Comparison of ENCODE assay signal across 17 cellular contexts in genomic region chr10:11325817-11326216, GRCh38.
DNase-seq lines count a peak whose midpoint lies in the region; ATAC-seq and TF ChIP-seq lines count a peak whose summit lies in the region.
"Had no signal": no experiment of that assay in that cellular context is flagged by ENCODE, and none has a peak within 500 bp of the region (broad histone marks: within the 10 kb centered on the region; RNA-seq: fewer than 3 reads in every experiment).

No MANE protein-coding gene starts in this region.

- no peaks in the 10 kb centered on the region for H3K9me3 ChIP-seq in CD8-positive, alpha-beta T cell (ENCODE audit: low read length)
- H3K9me3 ChIP-seq: tibial artery had no signal

- H3K27ac ChIP-seq in CD8-positive, alpha-beta T cell (ENCODE audit: low read depth, low read length) = no peak overlapping the region
- H3K27ac ChIP-seq: tibial artery had no signal

- ATAC-seq in CD8-positive, alpha-beta T cell = no peak
- no peak for ATAC-seq in HG03520 (IDR thresholded peaks at IDR 0.05; ENCODE audit: unreplicated experiment)

- intact Hi-C loops in CD8-positive, alpha-beta T cell (cut with DNase I, micrococcal nuclease) = no loop called here

- POLR2A ChIA-PET in CD8-positive, alpha-beta T cell (lab: Charles Lee) = interaction anchor here (0.8 kb wide), 1 partner anchor 28 kb away, joined by 3 read pairs; no protein-coding TSS in a partner anchor

- no peaks in the 10 kb centered on the region for H3K27me3 ChIP-seq in CD8-positive, alpha-beta T cell (ENCODE audit: insufficient read depth, low read length)
- H3K27me3 ChIP-seq: tibial artery had no signal

- peaks cover 95% of the 10 kb centered on the region for H3K36me3 Mint-ChIP-seq in CD8-positive, alpha-beta T cell
- peaks cover 35% of the 10 kb centered on the region for H3K36me3 Mint-ChIP-seq in neural crest cell (ENCODE audit: low read depth)

- H3K27me3 Mint-ChIP-seq in CD8-positive, alpha-beta T cell (ENCODE audit: low read depth) = no peaks in the 10 kb centered on the region
- H3K27me3 Mint-ChIP-seq in neural crest cell (ENCODE audit: low read depth) = no peaks in the 10 kb centered on the region

- no peak for DNase-seq in CD8-positive, alpha-beta T cell
- DNase-seq in NCI-H226 (peak; percentile 15), fibroblast of gingiva (ENCODE audit: low read depth) (peak; percentile 3), neural crest cell (ENCODE audit: low read depth, low spot score) (no peak), NCI-H748 (lab: John Stamatoyannopoulos, UW; ENCODE audit: unreplicated experiment) (no peak), nucleus accumbens (lab: John Stamatoyannopoulos, UW) (no peak), A172 (ENCODE audit: low spot score) (no peak)
- DNase-seq: activated CD8-positive, alpha-beta memory T cell treated with anti-CD3 and anti-CD28 coated beads, Interleukin-2, amount 50 U/mL, for 4 hours; aorta; endodermal cell; NCI-H1930; NK-92 treated with Interleukin-12 subunit alpha and Interleukin-12 subunit beta, amount 100 ng/mL, for 24 hours; occipital lobe; SIG-M5; small intestine; tibial artery had no signal

- H3K4me1 Mint-ChIP-seq in CD8-positive, alpha-beta T cell (ENCODE audit: low read depth) = peaks cover 53% of the 10 kb centered on the region
- peaks cover 49% of the 10 kb centered on the region for H3K4me1 Mint-ChIP-seq in neural crest cell

- H3K36me3 ChIP-seq in CD8-positive, alpha-beta T cell (ENCODE audit: insufficient read depth, low read length) = peaks cover 63% of the 10 kb centered on the region

- H3K4me3 ChIP-seq in CD8-positive, alpha-beta T cell (ENCODE audit: low read depth, low read length) = no peak overlapping the region
- H3K4me3 ChIP-seq: tibial artery had no signal

- H3K27ac Mint-ChIP-seq in CD8-positive, alpha-beta T cell = peak overlapping the region; percentile 86
- H3K27ac Mint-ChIP-seq in neural crest cell (ENCODE audit: unreplicated experiment) = peak overlapping the region; percentile 15
- H3K27ac Mint-ChIP-seq: endodermal cell had no signal

- no peak for TF ChIP-seq CTCF in CD8-positive, alpha-beta T cell (IDR thresholded peaks at IDR 0.05)
- no peak for TF ChIP-seq CTCF in neural crest cell (conservative IDR thresholded peaks at IDR 0.05)

- CTCF ChIA-PET in CD8-positive, alpha-beta T cell (lab: Charles Lee) = interaction anchor here (1.3 kb wide), 1 partner anchor 44 kb away, joined by 3 read pairs; no protein-coding TSS in a partner anchor

- no peak overlapping the region for H3K4me3 Mint-ChIP-seq in CD8-positive, alpha-beta T cell
- no peak overlapping the region for H3K4me3 Mint-ChIP-seq in neural crest cell
- H3K4me3 Mint-ChIP-seq: endodermal cell had no signal

- H3K4me1 ChIP-seq in CD8-positive, alpha-beta T cell (ENCODE audit: insufficient read depth, low read length) = peaks cover 4% of the 10 kb centered on the region

- no peaks in the 10 kb centered on the region for H3K9me3 Mint-ChIP-seq in CD8-positive, alpha-beta T cell
- no peaks in the 10 kb centered on the region for H3K9me3 Mint-ChIP-seq in neural crest cell
- H3K9me3 Mint-ChIP-seq: endodermal cell had no signal

Comparison
In these comparisons a context has a peak if more than half of its experiments do, and no peak if none do; other contexts are left out.
1. DNase-seq: peak in NCI-H226 (single experiment) and fibroblast of gingiva (single experiment); none in CD8-positive, alpha-beta T cell (0 of 7), neural crest cell (single experiment), NCI-H748 (single experiment), nucleus accumbens (0 of 56) and A172 (single experiment).